Comparison of ENCODE assay signal across 8 cellular contexts in genomic region chr15:25862469-25863066, GRCh38. TPM values are rescaled to one million over a fixed set of nuclear protein-coding genes. Genes with fewer than 3 reads are reported as not detected.
DNase-seq lines count a peak whose midpoint lies in the region; ATAC-seq and TF ChIP-seq lines count a peak whose summit lies in the region.

No MANE protein-coding gene starts in this region.

- peak overlapping the region; percentile 53 to 70 (median 54) for H3K4me3 ChIP-seq in gastrocnemius medialis

- no peak for TF ChIP-seq CTCF in gastrocnemius medialis (IDR thresholded peaks at IDR 0.05 in 4 of 5, conservative IDR thresholded peaks at IDR 0.05 in 1 of 5)

- H3K9me3 ChIP-seq in KOPT-K1 (ENCODE audit: insufficient read depth, low read length, poor library complexity, severe bottlenecking) (no peaks in the 10 kb centered on the region), gastrocnemius medialis (no peaks in the 10 kb centered on the region)

- ATAC-seq in left ventricle myocardium superior (peak; percentile 42), gastrocnemius medialis (no peak), GM18907 (IDR thresholded peaks at IDR 0.05; ENCODE audit: unreplicated experiment) (no peak), GM21381 (IDR thresholded peaks at IDR 0.05; ENCODE audit: unreplicated experiment) (no peak)

- H3K4me1 ChIP-seq in gastrocnemius medialis: peaks cover 7 to 9% of the 10 kb centered on the region in 2 donors

- TF ChIP-seq POLR2A in gastrocnemius medialis (IDR thresholded peaks at IDR 0.05): no peak

- H3K27me3 ChIP-seq in gastrocnemius medialis: peaks cover 0 to 17% (median 15%) of the 10 kb centered on the region in 3 donors

- H3K36me3 ChIP-seq in KOPT-K1 (ENCODE audit: insufficient read depth, low read length) (peaks cover 10% of the 10 kb centered on the region; the same call in 1 of the 2 replicates), gastrocnemius medialis (no peaks in the 10 kb centered on the region)

- peak overlapping the region; percentile 89 for H3K27ac ChIP-seq in KOPT-K1 (ENCODE audit: low read depth, low read length, poor library complexity, severe bottlenecking)
- H3K27ac ChIP-seq in gastrocnemius medialis: no peak overlapping the region

- in situ Hi-C loops in gastrocnemius medialis (cut with MboI; ENCODE audit: low sequenced_read_pairs in 4 of 4): no loop called here

- intact Hi-C loops in left ventricle myocardium superior (cut with micrococcal nuclease) (no loop called here), gastrocnemius medialis (cut with DNase I; ENCODE audit: low total_unique reads) (no loop called here)

- DNase-seq in activated effector memory CD4-positive, alpha-beta T cell treated with anti-CD3 and anti-CD28 coated beads, Interleukin-2, amount 50 U/mL, for 16 hours: peak; percentile 79
- DNase-seq in left ventricle myocardium superior (peak; percentile 44), gastrocnemius medialis (no peak), inferior parietal cortex (ENCODE audit: extremely low spot score) (no peak), dermis blood vessel endothelial cell (no peak)

RNA-seq across cellular contexts. Expression of gene ATP10A, which starts 0.6 kb away (rescaled TPM):
- total RNA-seq in left ventricle myocardium superior: 1.2 TPM
- under 1 TPM; 0.36 to 0.56 (median 0.47) TPM for total RNA-seq in gastrocnemius medialis
- total RNA-seq in dermis blood vessel endothelial cell: 0.05 and 0.17 TPM in 2 replicates

Comparison
In these comparisons a context has a peak if more than half of its experiments do, and no peak if none do; other contexts are left out.
1. DNase-seq: peak in activated effector memory CD4-positive, alpha-beta T cell treated with anti-CD3 and anti-CD28 coated beads, Interleukin-2, amount 50 U/mL, for 16 hours (single experiment) and left ventricle myocardium superior (single experiment); none in gastrocnemius medialis (0 of 2), inferior parietal cortex (single experiment) and dermis blood vessel endothelial cell (single experiment).